2 cellular contexts compared by ENCODE assay signal in genomic region chr19:48415395-48415794, GRCh38.
TF ChIP-seq lines count a peak whose summit lies in the region.

No MANE protein-coding gene starts in this region.

TF ChIP-seq in HCT116, 20 proteins besides CTCF, POLR2A, EP300 and RAD21:
- TF ChIP-seq SRF (IDR thresholded peaks at IDR 0.05; ENCODE audit: low read depth) (no peak), MAX (IDR thresholded peaks at IDR 0.05) (no peak), FOSL1 (IDR thresholded peaks at IDR 0.05; ENCODE audit: low read depth) (no peak), JUND (IDR thresholded peaks at IDR 0.05) (no peak), REST (IDR thresholded peaks at IDR 0.05; ENCODE audit: low read depth) (no peak), EGR1 (IDR thresholded peaks at IDR 0.05; ENCODE audit: low read depth) (no peak), EZH2 (IDR thresholded peaks at IDR 0.05) (no peak), ELF1 (IDR thresholded peaks at IDR 0.05; ENCODE audit: borderline replicate concordance, low read depth) (no peak), TCF7L2 (IDR thresholded peaks at IDR 0.05; ENCODE audit: borderline replicate concordance, extremely low read depth, insufficient read depth, insufficient read length) (no peak), SIN3A (IDR thresholded peaks at IDR 0.05; ENCODE audit: low read depth) (no peak), SP1 (IDR thresholded peaks at IDR 0.05; ENCODE audit: low read depth) (no peak), ATF3 (IDR thresholded peaks at IDR 0.05) (no peak), YY1 (IDR thresholded peaks at IDR 0.05; ENCODE audit: extremely low read depth, insufficient replicate concordance, low read depth, low read length) (no peak), POLR2AphosphoS5 (IDR thresholded peaks at IDR 0.05; ENCODE audit: low read depth, low read length) (no peak), ZFX (IDR thresholded peaks at IDR 0.05) (no peak)

TF ChIP-seq in K562, 482 proteins besides CTCF, POLR2A, EP300 and RAD21:
- no peak for TF ChIP-seq PTTG1 (tag; IDR thresholded peaks at IDR 0.05; ENCODE audit: low read depth)
- TF ChIP-seq VEZF1 (CRISPR knock-in tag; IDR thresholded peaks at IDR 0.05): peak; percentile 72
- TF ChIP-seq ZNF316 (IDR thresholded peaks at IDR 0.05): no peak
- no peak for TF ChIP-seq MTA1 (IDR thresholded peaks at IDR 0.05; ENCODE audit: borderline replicate concordance)
- no peak for TF ChIP-seq GTF2F1 (IDR thresholded peaks at IDR 0.05; ENCODE audit: low read depth, low read length)
- TF ChIP-seq TFAP4 (CRISPR knock-in tag; IDR thresholded peaks at IDR 0.05; ENCODE audit: borderline replicate concordance): peak; percentile 11; the same call in 1 of the 2 replicates
- no peak for TF ChIP-seq MECOM (CRISPR knock-in tag; IDR thresholded peaks at IDR 0.05)
- TF ChIP-seq E2F8 (IDR thresholded peaks at IDR 0.05; ENCODE audit: low read depth, partially characterized antibody): no peak
- TF ChIP-seq SMARCB1 (IDR thresholded peaks at IDR 0.05; ENCODE audit: insufficient read length, low read depth): no peak
- 0 out of 2 replicates have a peak, but pooled peaks have one; percentile 42 for TF ChIP-seq ZBTB7A (IDR thresholded peaks at IDR 0.05; ENCODE audit: borderline replicate concordance, control insufficient read depth, low read depth, low read length)
- TF ChIP-seq SIX5 (IDR thresholded peaks at IDR 0.05; ENCODE audit: borderline replicate concordance in 1 of 2, insufficient read depth in 1 of 2, low read depth in 1 of 2, low read length in 2 of 2): no peak
- TF ChIP-seq TEAD2 (tag; IDR thresholded peaks at IDR 0.05): no peak
- TF ChIP-seq ZBTB34 (CRISPR knock-in tag; IDR thresholded peaks at IDR 0.05): no peak
- TF ChIP-seq E2F6 (IDR thresholded peaks at IDR 0.05; ENCODE audit: borderline replicate concordance in 1 of 2, extremely low read depth in 1 of 2, insufficient read depth in 1 of 2, insufficient read length in 1 of 2, low read depth in 1 of 2, low read length in 1 of 2, poor library complexity in 1 of 2, severe bottlenecking in 1 of 2): peak in 1 of 2 experiments; percentile 15
- no peak for TF ChIP-seq HIVEP1 (CRISPR knock-in tag; IDR thresholded peaks at IDR 0.05)
- no peak for TF ChIP-seq PRPF4 (IDR thresholded peaks at IDR 0.05; ENCODE audit: insufficient read depth, low read depth, low read length, poor library complexity, severe bottlenecking)
- no peak for TF ChIP-seq RAD51 (IDR thresholded peaks at IDR 0.05; ENCODE audit: borderline replicate concordance, low read depth)
- no peak for TF ChIP-seq U2AF2 (optimal IDR thresholded peaks at IDR 0.05; ENCODE audit: low read depth, low read length)
